9 cellular contexts compared by ENCODE assay signal in genomic region chr7:128827248-128827958, GRCh38. TPM values are rescaled to one million over a fixed set of nuclear protein-coding genes. Genes with fewer than 3 reads are reported as not detected.
DNase-seq lines count a peak whose midpoint lies in the region; ATAC-seq and TF ChIP-seq lines count a peak whose summit lies in the region.
"Had no signal": no experiment of that assay in that cellular context is flagged by ENCODE, and none has a peak within 500 bp of the region (broad histone marks: within the 10 kb centered on the region; RNA-seq: fewer than 3 reads in every experiment).

No MANE protein-coding gene starts in this region.

- peak overlapping the region; percentile 52 for H2AFZ ChIP-seq in PC-3 (ENCODE audit: low read length)

- peaks cover 46% of the 10 kb centered on the region for H3K4me1 ChIP-seq in PC-3 (ENCODE audit: insufficient read depth, low read length)
- H3K4me1 ChIP-seq in spleen: peaks cover 16 to 33% (median 28%) of the 10 kb centered on the region in 6 donors

- H3K27ac Mint-ChIP-seq in nephron progenitor cell: peak overlapping the region; percentile 65

- H3K27me3 Mint-ChIP-seq in nephron progenitor cell (ENCODE audit: low read depth, poor library complexity): peaks cover 3% of the 10 kb centered on the region

- DNase-seq in AG10803 (ENCODE audit: low read depth) (peak; percentile 85), PC-3 (peak; percentile 78), fibroblast of gingiva (ENCODE audit: low read depth) (peak; percentile 98), nephron progenitor cell (peak; percentile 32), spleen (no peak), GM20000 (ENCODE audit: low spot score) (no peak), T-helper 2 cell (no peak)
- DNase-seq in activated CD4-positive, CD25-positive, alpha-beta regulatory T cell (lab: John Stamatoyannopoulos, UW): no peak

- TF ChIP-seq POLR2A in spleen (IDR thresholded peaks at IDR 0.05): no peak

- 92 to 97% (median 94%) methylated on average over 13 to 17 of the region's 17 CpGs for WGBS in spleen, 5 donors

- peak overlapping the region; percentile 85 for H3K27ac ChIP-seq in PC-3 (ENCODE audit: low read length)
- no peak overlapping the region for H3K27ac ChIP-seq in spleen

- POLR2A ChIA-PET in PC-3 (lab: Charles Lee; ENCODE audit: unreplicated experiment): interaction anchor here (0.9 kb wide), 1 partner anchor 88 kb away, joined by 3 read pairs; the partner anchor contains the start of gene CALU

- peaks cover 22% of the 10 kb centered on the region for H3K79me2 ChIP-seq in PC-3 (ENCODE audit: low read length)

- no peaks in the 10 kb centered on the region for H3K9me3 Mint-ChIP-seq in nephron progenitor cell

- H3K36me3 ChIP-seq in PC-3 (ENCODE audit: low read depth, low read length) (no peaks in the 10 kb centered on the region), spleen (no peaks in the 10 kb centered on the region)

- no TSS peak for BruUV-seq in PC-3 (replicated peaks; lab: Mats Ljungman, UMichigan)

- H3K4me2 ChIP-seq in PC-3 (ENCODE audit: low read length): peak overlapping the region; percentile 58

- CTCF ChIA-PET in PC-3 (lab: Charles Lee): interaction anchor here (1.0 kb wide), 1 partner anchor 14 kb away, joined by 5 read pairs; no protein-coding TSS in a partner anchor

- no peaks in the 10 kb centered on the region for H3F3A ChIP-seq in PC-3 (ENCODE audit: low read length, unreplicated experiment)

- peak overlapping the region; percentile 56 for H3K4me3 Mint-ChIP-seq in nephron progenitor cell

- peak overlapping the region; percentile 40 for H3K9ac ChIP-seq in PC-3 (ENCODE audit: low read length)

- H3K4me1 Mint-ChIP-seq in nephron progenitor cell: peaks cover 61% of the 10 kb centered on the region

- H3K9me2 ChIP-seq in PC-3 (replicated peaks; ENCODE audit: low read length): no peaks in the 10 kb centered on the region

- peak; percentile 66 for ATAC-seq in PC-3

- intact Hi-C loops in PC-3 (cut with micrococcal nuclease): loop anchor here (1.0 kb wide), 1 partner anchor 35 kb away; the partner anchor contains the start of gene ATP6V1F
- intact Hi-C loops in spleen (cut with DNase I; ENCODE audit: low total_unique reads): no loop called here

- TF ChIP-seq CTCF in AG10803 (conservative IDR thresholded peaks at IDR 0.05; ENCODE audit: low read length) (no peak), PC-3 (conservative IDR thresholded peaks at IDR 0.05; ENCODE audit: low read depth, low read length) (no peak), nephron progenitor cell (IDR thresholded peaks at IDR 0.05) (no peak), spleen (IDR thresholded peaks at IDR 0.05 in 8 of 11, conservative IDR thresholded peaks at IDR 0.05 in 3 of 11) (no peak), GM20000 (IDR thresholded peaks at IDR 0.05; ENCODE audit: extremely low read depth, missing control alignments) (no peak)

- no peaks in the 10 kb centered on the region for H3K36me3 Mint-ChIP-seq in nephron progenitor cell (ENCODE audit: low read depth)

- H3K9me3 ChIP-seq in PC-3 (ENCODE audit: low read length) (no peaks in the 10 kb centered on the region), spleen (no peaks in the 10 kb centered on the region)

- no peaks in the 10 kb centered on the region for H3K27me3 ChIP-seq in PC-3 (ENCODE audit: low read length)
- peaks cover 4 to 69% (median 44%) of the 10 kb centered on the region in 7 donors for H3K27me3 ChIP-seq in spleen (replicated peaks in 1 of 7)

- H3K4me3 ChIP-seq in AG10803 (ENCODE audit: low read length): no peak overlapping the region
- no peak overlapping the region for H3K4me3 ChIP-seq in PC-3 (ENCODE audit: low read length)
- H3K4me3 ChIP-seq in spleen: no peak overlapping the region

- no peaks in the 10 kb centered on the region for H4K20me1 ChIP-seq in PC-3 (ENCODE audit: low read length)

RNA-seq across cellular contexts. Expression of gene FLNC, which starts 2.8 kb away (rescaled TPM):
- 88.7 and 121 TPM in 2 replicates for total RNA-seq in PC-3 (2014; rRNA removed)
- total RNA-seq in spleen: 1 to 10 TPM in 2 of 7 donors, under 1 TPM in 5; 0.21 to 1.8 (median 0.42) TPM
- 1 to 10 TPM in 1 of 3 donors, under 1 TPM in 2; 0.42 to 1.7 (median 0.93) TPM for polyA plus RNA-seq in spleen

RNA-seq across cellular contexts. Expression of gene ATP6V1F, which starts 35.3 kb away (rescaled TPM):
- total RNA-seq in PC-3 (2014; rRNA removed): 129 and 131 TPM in 2 replicates
- total RNA-seq in spleen: 10 to 100 TPM; 78.3 to 95.5 (median 84.5) TPM
- polyA plus RNA-seq in spleen: 100 to 1,000 TPM; 205 to 285 (median 262) TPM

RNA-seq across cellular contexts. Expression of gene CCDC136, which starts 35.6 kb away (rescaled TPM):
- total RNA-seq in PC-3 (2014; rRNA removed) (9.8 and 10.5 TPM in 2 replicates), spleen (1 to 10 TPM; 4.0 to 9.8 (median 5.5) TPM)
- 1 to 10 TPM in 2 of 3 donors, under 1 TPM in 1; 0.77 to 2.2 (median 1.7) TPM for polyA plus RNA-seq in spleen

RNA-seq across cellular contexts. Expression of gene OPN1SW, which starts 51.8 kb away (rescaled TPM):
- total RNA-seq in PC-3 (2014; rRNA removed) (not detected in 2 replicates), spleen (not detected)
- not detected for polyA plus RNA-seq in spleen
- total RNA-seq: epithelial cell of proximal tubule had no signal

Comparison
In these comparisons a context has a peak if more than half of its experiments do, and no peak if none do; other contexts are left out.
1. DNase-seq: peak in AG10803 (single experiment), PC-3 (single experiment), fibroblast of gingiva (single experiment) and nephron progenitor cell (single experiment); none in activated CD4-positive, CD25-positive, alpha-beta regulatory T cell (0 of 4), spleen (single experiment), GM20000 (single experiment) and T-helper 2 cell (0 of 5).
2. RNA of gene FLNC, which starts 2.8 kb away (total RNA-seq): 88.7 to 121 TPM in PC-3; 0.21 to 1.8 TPM in spleen; every median in the first group is over 10 times any median in the second.